Comparison of ENCODE assay signal across 8 cellular contexts in the genomic region with DNA sequence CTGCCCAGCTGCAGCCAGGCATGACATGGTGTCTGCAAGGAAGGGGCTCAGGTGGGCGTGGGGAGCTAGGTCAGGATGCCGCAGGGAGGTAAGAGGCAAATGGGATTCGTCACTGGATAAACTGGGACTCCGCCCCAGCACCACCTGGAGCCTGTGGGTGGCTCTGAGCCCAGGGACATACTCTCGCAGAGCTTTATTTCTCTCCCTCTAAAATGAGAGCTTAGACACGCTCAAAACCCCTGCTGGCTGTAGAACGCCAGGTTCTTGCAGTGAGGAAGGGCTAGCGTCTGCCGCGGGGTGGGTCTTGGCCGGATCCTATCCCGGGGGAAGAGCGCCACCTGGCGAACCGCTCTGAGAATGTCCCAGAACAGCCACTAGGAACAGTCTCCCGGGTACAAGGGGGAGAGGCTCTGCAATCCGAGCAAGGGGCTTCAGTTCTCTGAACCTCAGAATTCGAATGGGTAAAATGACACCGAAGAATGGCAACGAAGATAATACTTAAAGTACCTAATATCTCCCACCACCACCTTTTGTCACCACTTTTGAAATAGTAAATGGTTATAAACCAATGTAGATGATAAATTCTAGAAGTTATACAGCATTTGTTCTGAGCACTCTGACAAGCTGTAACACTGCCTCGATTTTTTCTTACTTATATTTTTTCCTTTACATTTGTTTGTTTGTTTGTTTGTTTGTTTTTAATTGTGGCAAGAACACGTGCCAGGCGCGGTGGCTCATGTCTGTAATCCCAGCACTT. TPM values are rescaled to one million over a fixed set of nuclear protein-coding genes. Genes with fewer than 3 reads are reported as not detected.
DNase-seq lines count a peak whose midpoint lies in the region; ATAC-seq, FAIRE-seq and TF ChIP-seq lines count a peak whose summit lies in the region.

No MANE protein-coding gene starts in this region.

- ATAC-seq in A549: peak; percentile 95 to 99
- peak; percentile 67 for ATAC-seq in GM18517 (IDR thresholded peaks at IDR 0.05; ENCODE audit: unreplicated experiment)
- peak; percentile 76 for ATAC-seq in HG03108 (IDR thresholded peaks at IDR 0.05; ENCODE audit: unreplicated experiment)
- peak; percentile 100 for ATAC-seq in left lung

- H3K27me3 ChIP-seq in left lung: peaks cover 0 to 7% of the 10 kb centered on the region in 2 donors

- CTCF ChIA-PET in A549 (lab: Yijun Ruan, JAX): interaction anchor here (0.6 to 9.2 kb wide), 59 partner anchors 7 to 965 kb away, joined by 3 to 190 read pairs (median 3); a partner anchor contains a TSS

- 16% methylated on average over 24 of the region's 24 CpGs for WGBS in A549 (ENCODE audit: missing lambda C conversion rate)

- H3K4me2 ChIP-seq in A549: peak overlapping the region; percentile 72

- TF ChIP-seq RAD21 in A549 (conservative IDR thresholded peaks at IDR 0.05 in 1 of 2, IDR thresholded peaks at IDR 0.05 in 1 of 2): peak; percentile 96

- H3K4me1 ChIP-seq in A549: no peaks in the 10 kb centered on the region
- H3K4me1 ChIP-seq in left lung: peaks cover 4% of the 10 kb centered on the region in 2 donors

- intact Hi-C loops in left lung (cut with DNase I): loop anchor here (5.0 to 10.0 kb wide), 3 partner anchors 315 to 330 kb away; no protein-coding TSS in a partner anchor

- no peak for TF ChIP-seq EP300 in A549 (IDR thresholded peaks at IDR 0.05)

- no peaks in the 10 kb centered on the region for H3K36me3 ChIP-seq in left lung

- POLR2A ChIA-PET in A549 (lab: Yijun Ruan, JAX): no interaction called here

- H3K4me3 ChIP-seq in A549 (no peak overlapping the region), left lung (no peak overlapping the region)

- no peak for TF ChIP-seq POLR2A in A549 (IDR thresholded peaks at IDR 0.05; ENCODE audit: low read length)

- no peak overlapping the region for H3K27ac ChIP-seq in A549
- H3K27ac ChIP-seq in left lung: no peak overlapping the region

- DNase-seq in A549 (ENCODE audit: low read depth in 1 of 2, low spot score in 1 of 2) (peak; percentile 72 to 79), NCI-H510A treated with DMSO at 0.1 percent for 48 hours (lab: John Stamatoyannopoulos, UW) (peak; percentile 71), dermis blood vessel endothelial cell (peak; percentile 87), left lung (peak; percentile 80 to 91)
- DNase-seq in activated CD4-positive, alpha-beta T cell treated with anti-CD3 and anti-CD28 coated beads, Interleukin-2, amount 50 U/mL, for 24 hours (ENCODE audit: low read depth in 1 of 2, low spot score in 1 of 2): peak; percentile 68 to 71
- peak; percentile 68 to 81 for DNase-seq in stimulated activated CD4-positive, alpha-beta T cell treated with anti-CD3 and anti-CD28 coated beads, Interleukin-2, amount 100 ng/mL, for 48 hours

- FAIRE-seq in A549 (lab: Jason Lieb, UNC): peak; percentile 36

- TF ChIP-seq CTCF in A549 (IDR thresholded peaks at IDR 0.05) (peak; percentile 92), left lung (IDR thresholded peaks at IDR 0.05) (peak; percentile 83 to 86)

- no peaks in the 10 kb centered on the region for H3K9me3 ChIP-seq in A549
- H3K9me3 ChIP-seq in left lung: no peaks in the 10 kb centered on the region

TF ChIP-seq in A549, 52 proteins besides CTCF, POLR2A, EP300 and RAD21:
- TF ChIP-seq, protein P1, sequence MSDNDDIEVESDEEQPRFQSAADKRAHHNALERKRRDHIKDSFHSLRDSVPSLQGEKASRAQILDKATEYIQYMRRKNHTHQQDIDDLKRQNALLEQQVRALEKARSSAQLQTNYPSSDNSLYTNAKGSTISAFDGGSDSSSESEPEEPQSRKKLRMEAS (IDR thresholded peaks at IDR 0.05): no peak
- TF ChIP-seq, protein P2, sequence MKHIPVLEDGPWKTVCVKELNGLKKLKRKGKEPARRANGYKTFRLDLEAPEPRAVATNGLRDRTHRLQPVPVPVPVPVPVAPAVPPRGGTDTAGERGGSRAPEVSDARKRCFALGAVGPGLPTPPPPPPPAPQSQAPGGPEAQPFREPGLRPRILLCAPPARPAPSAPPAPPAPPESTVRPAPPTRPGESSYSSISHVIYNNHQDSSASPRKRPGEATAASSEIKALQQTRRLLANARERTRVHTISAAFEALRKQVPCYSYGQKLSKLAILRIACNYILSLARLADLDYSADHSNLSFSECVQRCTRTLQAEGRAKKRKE (CRISPR knock-in tag; IDR thresholded peaks at IDR 0.05; ENCODE audit: low read depth): no peak
- TF ChIP-seq CHD4 (IDR thresholded peaks at IDR 0.05; ENCODE audit: borderline replicate concordance) (no peak), PHF8 (IDR thresholded peaks at IDR 0.05; ENCODE audit: borderline replicate concordance, low read depth) (no peak), SMC3 (IDR thresholded peaks at IDR 0.05) (peak; percentile 95), NR3C1 (IDR thresholded peaks at IDR 0.05) (no peak), ZSCAN20 (CRISPR knock-in tag; IDR thresholded peaks at IDR 0.05) (no peak)
- TF ChIP-seq, protein P3, sequence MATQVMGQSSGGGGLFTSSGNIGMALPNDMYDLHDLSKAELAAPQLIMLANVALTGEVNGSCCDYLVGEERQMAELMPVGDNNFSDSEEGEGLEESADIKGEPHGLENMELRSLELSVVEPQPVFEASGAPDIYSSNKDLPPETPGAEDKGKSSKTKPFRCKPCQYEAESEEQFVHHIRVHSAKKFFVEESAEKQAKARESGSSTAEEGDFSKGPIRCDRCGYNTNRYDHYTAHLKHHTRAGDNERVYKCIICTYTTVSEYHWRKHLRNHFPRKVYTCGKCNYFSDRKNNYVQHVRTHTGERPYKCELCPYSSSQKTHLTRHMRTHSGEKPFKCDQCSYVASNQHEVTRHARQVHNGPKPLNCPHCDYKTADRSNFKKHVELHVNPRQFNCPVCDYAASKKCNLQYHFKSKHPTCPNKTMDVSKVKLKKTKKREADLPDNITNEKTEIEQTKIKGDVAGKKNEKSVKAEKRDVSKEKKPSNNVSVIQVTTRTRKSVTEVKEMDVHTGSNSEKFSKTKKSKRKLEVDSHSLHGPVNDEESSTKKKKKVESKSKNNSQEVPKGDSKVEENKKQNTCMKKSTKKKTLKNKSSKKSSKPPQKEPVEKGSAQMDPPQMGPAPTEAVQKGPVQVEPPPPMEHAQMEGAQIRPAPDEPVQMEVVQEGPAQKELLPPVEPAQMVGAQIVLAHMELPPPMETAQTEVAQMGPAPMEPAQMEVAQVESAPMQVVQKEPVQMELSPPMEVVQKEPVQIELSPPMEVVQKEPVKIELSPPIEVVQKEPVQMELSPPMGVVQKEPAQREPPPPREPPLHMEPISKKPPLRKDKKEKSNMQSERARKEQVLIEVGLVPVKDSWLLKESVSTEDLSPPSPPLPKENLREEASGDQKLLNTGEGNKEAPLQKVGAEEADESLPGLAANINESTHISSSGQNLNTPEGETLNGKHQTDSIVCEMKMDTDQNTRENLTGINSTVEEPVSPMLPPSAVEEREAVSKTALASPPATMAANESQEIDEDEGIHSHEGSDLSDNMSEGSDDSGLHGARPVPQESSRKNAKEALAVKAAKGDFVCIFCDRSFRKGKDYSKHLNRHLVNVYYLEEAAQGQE (IDR thresholded peaks at IDR 0.05): no peak
TF ChIP-seq in A549: peak in this region for 1.

RNA-seq across cellular contexts. Expression of a gene that starts 53.2 kb away (rescaled TPM):
- polyA plus RNA-seq in A549 (2011; rRNA removed): 1.9 and 2.5 TPM in 2 replicates
- polyA plus RNA-seq in A549 (2012; cell fraction: cytosol; rRNA removed): 0.37 and 0.62 TPM in 2 replicates
- polyA plus RNA-seq in A549 (2012; cell fraction: nucleus; rRNA removed): 0.77 and 1.1 TPM in 2 replicates
- 1.2 to 1.6 TPM (median 1.4 TPM) in 3 replicates for polyA plus RNA-seq in A549 (2017; fragmentation: RNase III; extraction: RNeasy Plus Mini Kit Qiagen cat#74134 plus additional on column Dnase treatment)
- polyA minus RNA-seq in A549 (2011; rRNA and poly(A)+ RNA removed): 4.8 and 9.5 TPM in 2 replicates
- total RNA-seq in dermis blood vessel endothelial cell: 3.4 and 7.1 TPM in 2 replicates
- total RNA-seq in left lung: 1 to 10 TPM; 5.1 to 6.8 TPM
